Comparison of ENCODE assay signal across 1 cellular context in genomic region chr19:50325310-50326100, GRCh38.
TF ChIP-seq lines count a peak whose summit lies in the region.

No MANE protein-coding gene starts in this region.

TF ChIP-seq in HepG2, 621 proteins besides CTCF, POLR2A, EP300 and RAD21 (continued from another document and continues in another):
- TF ChIP-seq PATZ1 (CRISPR knock-in tag; IDR thresholded peaks at IDR 0.05) (peak; percentile 83), SALL1 (CRISPR knock-in tag; IDR thresholded peaks at IDR 0.05) (peak; percentile 87), NR1H2 (CRISPR knock-in tag; IDR thresholded peaks at IDR 0.05; ENCODE audit: borderline replicate concordance, low read depth) (no peak), ZNF619 (CRISPR knock-in tag; IDR thresholded peaks at IDR 0.05) (no peak), ZNF737 (CRISPR knock-in tag; IDR thresholded peaks at IDR 0.05; ENCODE audit: borderline replicate concordance) (no peak), REST (IDR thresholded peaks at IDR 0.05; ENCODE audit: borderline replicate concordance in 1 of 2, low read depth in 1 of 2, low read length in 2 of 2) (peak; percentile 96 to 97), WIZ (CRISPR knock-in tag; IDR thresholded peaks at IDR 0.05) (no peak; the same call in 1 of the 2 replicates), SIX1 (CRISPR knock-in tag; IDR thresholded peaks at IDR 0.05; ENCODE audit: borderline replicate concordance) (no peak), CEBPG (CRISPR knock-in tag; IDR thresholded peaks at IDR 0.05) (no peak), SMAD3 (CRISPR knock-in tag; IDR thresholded peaks at IDR 0.05) (no peak), TOPORS (CRISPR knock-in tag; IDR thresholded peaks at IDR 0.05) (peak; percentile 84), MXI1 (IDR thresholded peaks at IDR 0.05; ENCODE audit: borderline replicate concordance, low read depth, low read length) (peak; percentile 70; the same call in 1 of the 3 replicates), NFKBIZ (CRISPR knock-in tag; IDR thresholded peaks at IDR 0.05) (no peak; the same call in 1 of the 2 replicates), ZNF556 (CRISPR knock-in tag; IDR thresholded peaks at IDR 0.05; ENCODE audit: borderline replicate concordance) (no peak), KDM3A (CRISPR knock-in tag; IDR thresholded peaks at IDR 0.05; ENCODE audit: low read depth) (0 out of 2 replicates have a peak, but pooled peaks have one; percentile 34), ZBTB7A (CRISPR knock-in tag; IDR thresholded peaks at IDR 0.05) (peak; percentile 83)
- TF ChIP-seq, protein P1, sequence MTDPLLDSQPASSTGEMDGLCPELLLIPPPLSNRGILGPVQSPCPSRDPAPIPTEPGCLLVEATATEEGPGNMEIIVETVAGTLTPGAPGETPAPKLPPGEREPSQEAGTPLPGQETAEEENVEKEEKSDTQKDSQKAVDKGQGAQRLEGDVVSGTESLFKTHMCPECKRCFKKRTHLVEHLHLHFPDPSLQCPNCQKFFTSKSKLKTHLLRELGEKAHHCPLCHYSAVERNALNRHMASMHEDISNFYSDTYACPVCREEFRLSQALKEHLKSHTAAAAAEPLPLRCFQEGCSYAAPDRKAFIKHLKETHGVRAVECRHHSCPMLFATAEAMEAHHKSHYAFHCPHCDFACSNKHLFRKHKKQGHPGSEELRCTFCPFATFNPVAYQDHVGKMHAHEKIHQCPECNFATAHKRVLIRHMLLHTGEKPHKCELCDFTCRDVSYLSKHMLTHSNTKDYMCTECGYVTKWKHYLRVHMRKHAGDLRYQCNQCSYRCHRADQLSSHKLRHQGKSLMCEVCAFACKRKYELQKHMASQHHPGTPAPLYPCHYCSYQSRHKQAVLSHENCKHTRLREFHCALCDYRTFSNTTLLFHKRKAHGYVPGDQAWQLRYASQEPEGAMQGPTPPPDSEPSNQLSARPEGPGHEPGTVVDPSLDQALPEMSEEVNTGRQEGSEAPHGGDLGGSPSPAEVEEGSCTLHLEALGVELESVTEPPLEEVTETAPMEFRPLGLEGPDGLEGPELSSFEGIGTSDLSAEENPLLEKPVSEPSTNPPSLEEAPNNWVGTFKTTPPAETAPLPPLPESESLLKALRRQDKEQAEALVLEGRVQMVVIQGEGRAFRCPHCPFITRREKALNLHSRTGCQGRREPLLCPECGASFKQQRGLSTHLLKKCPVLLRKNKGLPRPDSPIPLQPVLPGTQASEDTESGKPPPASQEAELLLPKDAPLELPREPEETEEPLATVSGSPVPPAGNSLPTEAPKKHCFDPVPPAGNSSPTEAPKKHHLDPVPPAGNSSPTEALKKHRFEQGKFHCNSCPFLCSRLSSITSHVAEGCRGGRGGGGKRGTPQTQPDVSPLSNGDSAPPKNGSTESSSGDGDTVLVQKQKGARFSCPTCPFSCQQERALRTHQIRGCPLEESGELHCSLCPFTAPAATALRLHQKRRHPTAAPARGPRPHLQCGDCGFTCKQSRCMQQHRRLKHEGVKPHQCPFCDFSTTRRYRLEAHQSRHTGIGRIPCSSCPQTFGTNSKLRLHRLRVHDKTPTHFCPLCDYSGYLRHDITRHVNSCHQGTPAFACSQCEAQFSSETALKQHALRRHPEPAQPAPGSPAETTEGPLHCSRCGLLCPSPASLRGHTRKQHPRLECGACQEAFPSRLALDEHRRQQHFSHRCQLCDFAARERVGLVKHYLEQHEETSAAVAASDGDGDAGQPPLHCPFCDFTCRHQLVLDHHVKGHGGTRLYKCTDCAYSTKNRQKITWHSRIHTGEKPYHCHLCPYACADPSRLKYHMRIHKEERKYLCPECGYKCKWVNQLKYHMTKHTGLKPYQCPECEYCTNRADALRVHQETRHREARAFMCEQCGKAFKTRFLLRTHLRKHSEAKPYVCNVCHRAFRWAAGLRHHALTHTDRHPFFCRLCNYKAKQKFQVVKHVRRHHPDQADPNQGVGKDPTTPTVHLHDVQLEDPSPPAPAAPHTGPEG (CRISPR knock-in tag; IDR thresholded peaks at IDR 0.05) = peak; percentile 83; the same call in 1 of the 2 replicates
- TF ChIP-seq, protein P2, sequence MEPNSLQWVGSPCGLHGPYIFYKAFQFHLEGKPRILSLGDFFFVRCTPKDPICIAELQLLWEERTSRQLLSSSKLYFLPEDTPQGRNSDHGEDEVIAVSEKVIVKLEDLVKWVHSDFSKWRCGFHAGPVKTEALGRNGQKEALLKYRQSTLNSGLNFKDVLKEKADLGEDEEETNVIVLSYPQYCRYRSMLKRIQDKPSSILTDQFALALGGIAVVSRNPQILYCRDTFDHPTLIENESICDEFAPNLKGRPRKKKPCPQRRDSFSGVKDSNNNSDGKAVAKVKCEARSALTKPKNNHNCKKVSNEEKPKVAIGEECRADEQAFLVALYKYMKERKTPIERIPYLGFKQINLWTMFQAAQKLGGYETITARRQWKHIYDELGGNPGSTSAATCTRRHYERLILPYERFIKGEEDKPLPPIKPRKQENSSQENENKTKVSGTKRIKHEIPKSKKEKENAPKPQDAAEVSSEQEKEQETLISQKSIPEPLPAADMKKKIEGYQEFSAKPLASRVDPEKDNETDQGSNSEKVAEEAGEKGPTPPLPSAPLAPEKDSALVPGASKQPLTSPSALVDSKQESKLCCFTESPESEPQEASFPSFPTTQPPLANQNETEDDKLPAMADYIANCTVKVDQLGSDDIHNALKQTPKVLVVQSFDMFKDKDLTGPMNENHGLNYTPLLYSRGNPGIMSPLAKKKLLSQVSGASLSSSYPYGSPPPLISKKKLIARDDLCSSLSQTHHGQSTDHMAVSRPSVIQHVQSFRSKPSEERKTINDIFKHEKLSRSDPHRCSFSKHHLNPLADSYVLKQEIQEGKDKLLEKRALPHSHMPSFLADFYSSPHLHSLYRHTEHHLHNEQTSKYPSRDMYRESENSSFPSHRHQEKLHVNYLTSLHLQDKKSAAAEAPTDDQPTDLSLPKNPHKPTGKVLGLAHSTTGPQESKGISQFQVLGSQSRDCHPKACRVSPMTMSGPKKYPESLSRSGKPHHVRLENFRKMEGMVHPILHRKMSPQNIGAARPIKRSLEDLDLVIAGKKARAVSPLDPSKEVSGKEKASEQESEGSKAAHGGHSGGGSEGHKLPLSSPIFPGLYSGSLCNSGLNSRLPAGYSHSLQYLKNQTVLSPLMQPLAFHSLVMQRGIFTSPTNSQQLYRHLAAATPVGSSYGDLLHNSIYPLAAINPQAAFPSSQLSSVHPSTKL (CRISPR knock-in tag; IDR thresholded peaks at IDR 0.05) = peak; percentile 31; the same call in 1 of the 2 replicates
- TF ChIP-seq, protein P3, sequence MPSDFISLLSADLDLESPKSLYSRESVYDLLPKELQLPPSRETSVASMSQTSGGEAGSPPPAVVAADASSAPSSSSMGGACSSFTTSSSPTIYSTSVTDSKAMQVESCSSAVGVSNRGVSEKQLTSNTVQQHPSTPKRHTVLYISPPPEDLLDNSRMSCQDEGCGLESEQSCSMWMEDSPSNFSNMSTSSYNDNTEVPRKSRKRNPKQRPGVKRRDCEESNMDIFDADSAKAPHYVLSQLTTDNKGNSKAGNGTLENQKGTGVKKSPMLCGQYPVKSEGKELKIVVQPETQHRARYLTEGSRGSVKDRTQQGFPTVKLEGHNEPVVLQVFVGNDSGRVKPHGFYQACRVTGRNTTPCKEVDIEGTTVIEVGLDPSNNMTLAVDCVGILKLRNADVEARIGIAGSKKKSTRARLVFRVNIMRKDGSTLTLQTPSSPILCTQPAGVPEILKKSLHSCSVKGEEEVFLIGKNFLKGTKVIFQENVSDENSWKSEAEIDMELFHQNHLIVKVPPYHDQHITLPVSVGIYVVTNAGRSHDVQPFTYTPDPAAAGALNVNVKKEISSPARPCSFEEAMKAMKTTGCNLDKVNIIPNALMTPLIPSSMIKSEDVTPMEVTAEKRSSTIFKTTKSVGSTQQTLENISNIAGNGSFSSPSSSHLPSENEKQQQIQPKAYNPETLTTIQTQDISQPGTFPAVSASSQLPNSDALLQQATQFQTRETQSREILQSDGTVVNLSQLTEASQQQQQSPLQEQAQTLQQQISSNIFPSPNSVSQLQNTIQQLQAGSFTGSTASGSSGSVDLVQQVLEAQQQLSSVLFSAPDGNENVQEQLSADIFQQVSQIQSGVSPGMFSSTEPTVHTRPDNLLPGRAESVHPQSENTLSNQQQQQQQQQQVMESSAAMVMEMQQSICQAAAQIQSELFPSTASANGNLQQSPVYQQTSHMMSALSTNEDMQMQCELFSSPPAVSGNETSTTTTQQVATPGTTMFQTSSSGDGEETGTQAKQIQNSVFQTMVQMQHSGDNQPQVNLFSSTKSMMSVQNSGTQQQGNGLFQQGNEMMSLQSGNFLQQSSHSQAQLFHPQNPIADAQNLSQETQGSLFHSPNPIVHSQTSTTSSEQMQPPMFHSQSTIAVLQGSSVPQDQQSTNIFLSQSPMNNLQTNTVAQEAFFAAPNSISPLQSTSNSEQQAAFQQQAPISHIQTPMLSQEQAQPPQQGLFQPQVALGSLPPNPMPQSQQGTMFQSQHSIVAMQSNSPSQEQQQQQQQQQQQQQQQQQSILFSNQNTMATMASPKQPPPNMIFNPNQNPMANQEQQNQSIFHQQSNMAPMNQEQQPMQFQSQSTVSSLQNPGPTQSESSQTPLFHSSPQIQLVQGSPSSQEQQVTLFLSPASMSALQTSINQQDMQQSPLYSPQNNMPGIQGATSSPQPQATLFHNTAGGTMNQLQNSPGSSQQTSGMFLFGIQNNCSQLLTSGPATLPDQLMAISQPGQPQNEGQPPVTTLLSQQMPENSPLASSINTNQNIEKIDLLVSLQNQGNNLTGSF (CRISPR knock-in tag; IDR thresholded peaks at IDR 0.05) = peak; percentile 91
- TF ChIP-seq, protein P4, sequence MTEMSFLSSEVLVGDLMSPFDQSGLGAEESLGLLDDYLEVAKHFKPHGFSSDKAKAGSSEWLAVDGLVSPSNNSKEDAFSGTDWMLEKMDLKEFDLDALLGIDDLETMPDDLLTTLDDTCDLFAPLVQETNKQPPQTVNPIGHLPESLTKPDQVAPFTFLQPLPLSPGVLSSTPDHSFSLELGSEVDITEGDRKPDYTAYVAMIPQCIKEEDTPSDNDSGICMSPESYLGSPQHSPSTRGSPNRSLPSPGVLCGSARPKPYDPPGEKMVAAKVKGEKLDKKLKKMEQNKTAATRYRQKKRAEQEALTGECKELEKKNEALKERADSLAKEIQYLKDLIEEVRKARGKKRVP (CRISPR knock-in tag; IDR thresholded peaks at IDR 0.05) = no peak; a peak in 1 of 4 replicates
